Comparison of ENCODE assay signal across 8 cellular contexts in genomic region chr4:182448281-182449151, GRCh38.
A peak's percentile ranks its signal among the peaks of the same experiment; 100 is the strongest.
DNase-seq lines count a peak whose midpoint lies in the region; ATAC-seq, FAIRE-seq and TF ChIP-seq lines count a peak whose summit lies in the region.

No MANE protein-coding gene starts in this region.

- H3K27ac ChIP-seq in layer of hippocampus (ENCODE audit: low read depth, low read length): peak overlapping the region; percentile 46

- H3K4me1 Mint-ChIP-seq in dendritic cell treated with granulocyte-macrophage colony-stimulating factor and Interleukin-4, amounts not matched to agents 40 ng/mL and 50 ng/mL, for 4 days (ENCODE audit: low read depth): no peaks in the 10 kb centered on the region

- H3K27me3 Mint-ChIP-seq in dendritic cell treated with granulocyte-macrophage colony-stimulating factor and Interleukin-4, amounts not matched to agents 40 ng/mL and 50 ng/mL, for 4 days: peaks cover 51% of the 10 kb centered on the region

- H3K27ac Mint-ChIP-seq in dendritic cell treated with granulocyte-macrophage colony-stimulating factor and Interleukin-4, amounts not matched to agents 40 ng/mL and 50 ng/mL, for 4 days: no peak overlapping the region

- H3K4me3 Mint-ChIP-seq in dendritic cell treated with granulocyte-macrophage colony-stimulating factor and Interleukin-4, amounts not matched to agents 40 ng/mL and 50 ng/mL, for 4 days: peak overlapping the region; percentile 43

- FAIRE-seq in GM12892 (lab: Jason Lieb, UNC): no peak

- no peaks in the 10 kb centered on the region for H3K27me3 ChIP-seq in layer of hippocampus (ENCODE audit: control insufficient read depth, insufficient read depth, low read length)

- DNase-seq in GM12892 (ENCODE audit: insufficient read length) (peak; percentile 31), NCI-H146 (lab: John Stamatoyannopoulos, UW) (peak; percentile 95)
- DNase-seq in activated CD4-positive, alpha-beta T cell treated with anti-CD3 and anti-CD28 coated beads for 24 hours (ENCODE audit: low read depth in 2 of 2): peak; percentile 12 to 34
- DNase-seq in stimulated activated CD4-positive, alpha-beta T cell treated with anti-CD3 and anti-CD28 coated beads, Interleukin-12 subunit alpha, Interleukin-12 subunit beta, amount 100 ng/mL, for 48 hours (ENCODE audit: low read depth in 2 of 3, low spot score in 1 of 3): peak in 2 of 3 donors; percentile 1 to 20
- no peak for DNase-seq in effector CD8-positive, alpha-beta T cell (lab: John Stamatoyannopoulos, UW)

- intact Hi-C loops in dendritic cell treated with granulocyte-macrophage colony-stimulating factor and Interleukin-4, amounts not matched to agents 40 ng/mL and 50 ng/mL, for 4 days (cut with micrococcal nuclease): no loop called here

- no peaks in the 10 kb centered on the region for H3K36me3 Mint-ChIP-seq in dendritic cell treated with granulocyte-macrophage colony-stimulating factor and Interleukin-4, amounts not matched to agents 40 ng/mL and 50 ng/mL, for 4 days (ENCODE audit: low read depth)

- no peaks in the 10 kb centered on the region for H3K9me3 Mint-ChIP-seq in dendritic cell treated with granulocyte-macrophage colony-stimulating factor and Interleukin-4, amounts not matched to agents 40 ng/mL and 50 ng/mL, for 4 days

- ATAC-seq in HG02642 (IDR thresholded peaks at IDR 0.05; ENCODE audit: poor library complexity, unreplicated experiment): peak; percentile 95

- TF ChIP-seq POLR2A in GM12892 (IDR thresholded peaks at IDR 0.05; ENCODE audit: low read depth, low read length): no peak
